8 cellular contexts compared by ENCODE assay signal in genomic region chr16:89657442-89658220, GRCh38. TPM values are rescaled to one million over a fixed set of nuclear protein-coding genes. Genes with fewer than 3 reads are reported as not detected.
DNase-seq lines count a peak whose midpoint lies in the region; ATAC-seq, FAIRE-seq and TF ChIP-seq lines count a peak whose summit lies in the region.

Gene CHMP1A, minus strand, starts transcription at chr16:89657708. Its CDS starts 120 bp downstream, at chr16:89657588.
Gene SPATA33, plus strand, starts transcription at chr16:89657836. Its CDS starts 76 bp downstream, at chr16:89657912.

- intact Hi-C loops in heart right ventricle (cut with DNase I): loop anchor here in 1 of 10 donors (10.0 kb wide), 1 partner anchor 217 kb away; the partner anchor contains the start of gene TCF25
- intact Hi-C loops in upper lobe of right lung (cut with DNase I): no loop called here

- H3K4me3 Mint-ChIP-seq in T-cell (peak within 1 kb of the TSS; percentile 82 to 88 (median 82)), progenitor cell of endocrine pancreas (ENCODE audit: low read depth) (peak within 1 kb of the TSS; percentile 87)

- peaks cover 23 to 41% (median 33%) of the 10 kb centered on the region in 3 donors for H3K4me1 Mint-ChIP-seq in T-cell
- H3K4me1 Mint-ChIP-seq in progenitor cell of endocrine pancreas (ENCODE audit: low read depth): peaks cover 6% of the 10 kb centered on the region

- H3K27me3 Mint-ChIP-seq in T-cell (no peaks in the 10 kb centered on the region), progenitor cell of endocrine pancreas (no peaks in the 10 kb centered on the region)

- POLR2A ChIA-PET in T-cell (lab: Charles Lee): interaction anchor here in 1 of 2 donors (0.6 to 0.7 kb wide), 2 partner anchors 183 to 362 kb away, joined by 3 read pairs; no protein-coding TSS in a partner anchor

- CTCF ChIA-PET in T-cell (lab: Charles Lee): interaction anchor here in 1 of 2 donors (0.6 kb wide), 2 partner anchors 69 to 289 kb away, joined by 5 to 9 read pairs; no protein-coding TSS in a partner anchor

- peak within 1 kb of the TSS; percentile 43 to 98 (median 90) for H3K27ac ChIP-seq in heart right ventricle
- peak within 1 kb of the TSS; percentile 88 for H3K27ac ChIP-seq in upper lobe of right lung

- DNase-seq in GM12891 (ENCODE audit: insufficient read length, low spot score) (peak; percentile 98), NCI-H1092 treated with DMSO at 0.1 percent for 48 hours (lab: John Stamatoyannopoulos, UW) (peak; percentile 80), T-cell (peak; percentile 77 to 94 (median 89)), adipocyte (ENCODE audit: low read depth) (peak; percentile 94), heart right ventricle (peak; percentile 90 to 93), progenitor cell of endocrine pancreas (ENCODE audit: low spot score, unreplicated experiment) (peak; percentile 90), upper lobe of right lung (peak; percentile 95)

- TF ChIP-seq POLR2A in GM12891 (IDR thresholded peaks at IDR 0.05; ENCODE audit: low read depth, low read length): peak; percentile 79

- H3K9me3 Mint-ChIP-seq in T-cell (no peaks in the 10 kb centered on the region), progenitor cell of endocrine pancreas (ENCODE audit: low read depth) (no peaks in the 10 kb centered on the region)

- 0% methylated on average over 90 to 99 of the region's 99 CpGs for WGBS in heart right ventricle, 2 donors

- ATAC-seq in HG02623 (IDR thresholded peaks at IDR 0.05; ENCODE audit: unreplicated experiment): peak; percentile 88
- ATAC-seq in T-cell (replicated peaks in 1 of 4): peak; percentile 91 to 93 (median 92)
- peak; percentile 95 to 98 (median 97) for ATAC-seq in heart right ventricle
- peak; percentile 97 for ATAC-seq in upper lobe of right lung

- peak within 1 kb of the TSS; percentile 99 for H3K4me3 ChIP-seq in adipocyte (ENCODE audit: low read length)
- H3K4me3 ChIP-seq in heart right ventricle: peak within 1 kb of the TSS; percentile 84 to 100 (median 98)
- peak within 1 kb of the TSS; percentile 97 for H3K4me3 ChIP-seq in upper lobe of right lung

- peak within 1 kb of the TSS; percentile 96 for H3K9ac ChIP-seq in adipocyte (ENCODE audit: low read length)

- H3K27me3 ChIP-seq in adipocyte (replicated peaks; ENCODE audit: control insufficient read depth, insufficient read depth, low read length) (no peaks in the 10 kb centered on the region), heart right ventricle (no peaks in the 10 kb centered on the region), upper lobe of right lung (no peaks in the 10 kb centered on the region)

- no peak for TF ChIP-seq CTCF in heart right ventricle (IDR thresholded peaks at IDR 0.05)
- TF ChIP-seq CTCF in progenitor cell of endocrine pancreas (IDR thresholded peaks at IDR 0.05; ENCODE audit: unreplicated experiment): no peak
- TF ChIP-seq CTCF in upper lobe of right lung (IDR thresholded peaks at IDR 0.05): no peak

- FAIRE-seq in GM12891 (lab: Jason Lieb, UNC): peak; percentile 95

- H3K36me3 Mint-ChIP-seq in T-cell: peaks cover 11% of the 10 kb centered on the region
- peaks cover 34% of the 10 kb centered on the region for H3K36me3 Mint-ChIP-seq in progenitor cell of endocrine pancreas (ENCODE audit: insufficient read depth)

- H3K27ac Mint-ChIP-seq in T-cell: peak within 1 kb of the TSS; percentile 79 to 80
- peak within 1 kb of the TSS; percentile 92 for H3K27ac Mint-ChIP-seq in progenitor cell of endocrine pancreas

- H3K36me3 ChIP-seq in adipocyte (ENCODE audit: control insufficient read depth, insufficient read depth, low read length, severe bottlenecking) (peaks cover 6% of the 10 kb centered on the region), heart right ventricle (peaks cover 0 to 40% (median 0%) of the 10 kb centered on the region in 9 donors), upper lobe of right lung (peaks cover 16% of the 10 kb centered on the region)

- H3K9me3 ChIP-seq in adipocyte (ENCODE audit: control insufficient read depth, low read length): no peaks in the 10 kb centered on the region
- no peaks in the 10 kb centered on the region for H3K9me3 ChIP-seq in heart right ventricle
- no peaks in the 10 kb centered on the region for H3K9me3 ChIP-seq in upper lobe of right lung

- peaks cover 13% of the 10 kb centered on the region for H3K4me1 ChIP-seq in adipocyte (ENCODE audit: control insufficient read depth, insufficient read depth, low read length)
- H3K4me1 ChIP-seq in heart right ventricle: peaks cover 9 to 31% (median 20%) of the 10 kb centered on the region in 9 donors
- peaks cover 25% of the 10 kb centered on the region for H3K4me1 ChIP-seq in upper lobe of right lung

TF ChIP-seq in GM12891, 5 proteins besides CTCF, POLR2A, EP300 and RAD21:
- peak; percentile 29 for TF ChIP-seq PAX5 (IDR thresholded peaks at IDR 0.05; ENCODE audit: insufficient read depth, low read length, severe bottlenecking)
- TF ChIP-seq TAF1 (IDR thresholded peaks at IDR 0.05; ENCODE audit: low read depth, low read length): peak; percentile 74
- TF ChIP-seq POLR2AphosphoS5 (IDR thresholded peaks at IDR 0.05; ENCODE audit: low read depth, low read length): peak; percentile 89
- no peak for TF ChIP-seq POU2F2 (IDR thresholded peaks at IDR 0.05; ENCODE audit: low read depth, low read length)

RNA-seq across cellular contexts. Expression of gene CHMP1A, which starts in this region (rescaled TPM):
- 49.0 TPM for polyA plus RNA-seq in GM12891 (2012; ENCODE audit: low read depth, missing spikeins)
- 10 to 100 TPM; 73.1 to 97.4 (median 90.4) TPM for total RNA-seq in T-cell
- total RNA-seq in heart right ventricle: 10 to 100 TPM; 31.5 to 47.4 (median 36.7) TPM
- 10 to 100 TPM; 30.6 to 71.4 TPM for polyA plus RNA-seq in heart right ventricle
- 96.5 and 105 TPM in 2 replicates for total RNA-seq in progenitor cell of endocrine pancreas
- 74.0 TPM for total RNA-seq in upper lobe of right lung

RNA-seq across cellular contexts. Expression of gene SPATA33, which starts in this region (rescaled TPM):
- polyA plus RNA-seq in GM12891 (2012; ENCODE audit: low read depth, missing spikeins): 4.1 TPM
- total RNA-seq in T-cell (10 to 100 TPM in 2 of 5 donors, 1 to 10 TPM in 3; 5.0 to 11.1 (median 8.1) TPM), heart right ventricle (1 to 10 TPM in 9 of 10 donors, under 1 TPM in 1; 0.76 to 4.6 (median 2.4) TPM), progenitor cell of endocrine pancreas (33.4 and 38.4 TPM in 2 replicates), upper lobe of right lung (8.1 TPM)
- 1 to 10 TPM; 4.1 TPM for polyA plus RNA-seq in heart right ventricle

Comparison
In these comparisons a context has a peak if more than half of its experiments do, and no peak if none do; other contexts are left out.
1. Peak in every context shown above with its lines: DNase-seq, ATAC-seq, H3K4me3 ChIP-seq and H3K27ac ChIP-seq.